30 cellular contexts compared by ENCODE assay signal in the genomic region with DNA sequence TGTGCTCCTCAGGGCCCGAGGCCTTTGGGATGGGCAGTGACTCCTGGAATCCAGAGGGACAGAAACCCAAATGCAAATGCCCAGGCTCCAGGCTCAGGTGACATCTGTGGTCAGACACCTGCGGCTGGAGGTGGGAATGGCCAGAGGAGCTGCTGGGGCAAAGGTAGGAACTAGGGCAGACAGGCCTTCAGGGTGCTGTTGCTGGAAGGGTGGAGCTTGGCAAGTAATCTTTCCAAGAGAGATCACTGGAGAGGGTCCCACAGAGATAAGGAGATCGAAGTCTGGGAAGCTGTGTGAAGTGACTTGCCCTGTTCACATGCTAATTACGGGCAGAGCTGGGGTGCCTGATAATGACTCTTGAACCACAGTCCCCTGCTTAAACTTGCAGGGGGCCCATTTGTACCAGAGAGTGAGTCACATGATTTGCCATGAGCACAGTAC.
DNase-seq lines count a peak whose midpoint lies in the region; ATAC-seq and TF ChIP-seq lines count a peak whose summit lies in the region.
"Had no signal": no experiment of that assay in that cellular context is flagged by ENCODE, and none has a peak within 500 bp of the region (broad histone marks: within the 10 kb centered on the region; RNA-seq: fewer than 3 reads in every experiment).

No MANE protein-coding gene starts in this region.

- H3K9me3 ChIP-seq in cardiac muscle cell (ENCODE audit: low read depth) (no peaks in the 10 kb centered on the region), right atrium auricular region (no peaks in the 10 kb centered on the region), iPS-15b (ENCODE audit: control insufficient read depth, insufficient read depth, low read length) (no peaks in the 10 kb centered on the region), mucosa of descending colon (no peaks in the 10 kb centered on the region)
- H3K9me3 ChIP-seq: testis, vagina had no signal

- no peak overlapping the region for H3K4me3 Mint-ChIP-seq in activated CD4-positive, alpha-beta T cell treated with anti-CD3 and anti-CD28 coated beads, Interleukin-2, amount 10 ng/mL, durations not matched to agents 7 days and 5 days
- H3K4me3 Mint-ChIP-seq: activated CD8-positive, alpha-beta T cell treated with anti-CD3 and anti-CD28 coated beads for 36 hours; activated naive CD8-positive, alpha-beta T cell treated with anti-CD3 and anti-CD28 coated beads for 36 hours; CD4-positive, CD25-positive, alpha-beta regulatory T cell; effector memory CD8-positive, alpha-beta T cell; H9; nephron progenitor cell had no signal

- H3K27me3 Mint-ChIP-seq in activated CD4-positive, alpha-beta T cell treated with anti-CD3 and anti-CD28 coated beads, Interleukin-2, amount 10 ng/mL, durations not matched to agents 7 days and 5 days, result peaks cover 7% of the 10 kb centered on the region
- H3K27me3 Mint-ChIP-seq: activated naive CD8-positive, alpha-beta T cell treated with anti-CD3 and anti-CD28 coated beads for 36 hours had no signal

- no peaks in the 10 kb centered on the region for H3K9me3 Mint-ChIP-seq in activated CD4-positive, alpha-beta T cell treated with anti-CD3 and anti-CD28 coated beads, Interleukin-2, amount 10 ng/mL, durations not matched to agents 7 days and 5 days
- H3K9me3 Mint-ChIP-seq: activated CD8-positive, alpha-beta T cell treated with anti-CD3 and anti-CD28 coated beads for 36 hours; activated naive CD8-positive, alpha-beta T cell treated with anti-CD3 and anti-CD28 coated beads for 36 hours; effector memory CD8-positive, alpha-beta T cell; H9 had no signal

- H3K36me3 ChIP-seq in cardiac muscle cell (no peaks in the 10 kb centered on the region), right atrium auricular region (no peaks in the 10 kb centered on the region), iPS-15b (ENCODE audit: control insufficient read depth, insufficient read depth, low read length) (no peaks in the 10 kb centered on the region), mucosa of descending colon (ENCODE audit: low read depth) (no peaks in the 10 kb centered on the region)
- H3K36me3 ChIP-seq: vagina had no signal

- H3K27ac Mint-ChIP-seq in activated CD4-positive, alpha-beta T cell treated with anti-CD3 and anti-CD28 coated beads, Interleukin-2, amount 10 ng/mL, durations not matched to agents 7 days and 5 days, result no peak overlapping the region
- H3K27ac Mint-ChIP-seq: activated CD8-positive, alpha-beta T cell treated with anti-CD3 and anti-CD28 coated beads for 36 hours; activated naive CD8-positive, alpha-beta T cell treated with anti-CD3 and anti-CD28 coated beads for 36 hours; CD4-positive, CD25-positive, alpha-beta regulatory T cell; effector memory CD8-positive, alpha-beta T cell; nephron progenitor cell had no signal

- POLR2A ChIA-PET in activated CD4-positive, alpha-beta T cell treated with anti-CD3 and anti-CD28 coated beads, Interleukin-2, amount 10 ng/mL, durations not matched to agents 7 days and 5 days (lab: Charles Lee), result no interaction called here

- CTCF ChIA-PET in activated CD4-positive, alpha-beta T cell treated with anti-CD3 and anti-CD28 coated beads, Interleukin-2, amount 10 ng/mL, durations not matched to agents 7 days and 5 days (lab: Charles Lee), result interaction anchor here (0.5 to 0.7 kb wide), 2 partner anchors 14 to 127 kb away, joined by 3 read pairs; no protein-coding TSS in a partner anchor

- H3K4me1 Mint-ChIP-seq in activated CD4-positive, alpha-beta T cell treated with anti-CD3 and anti-CD28 coated beads, Interleukin-2, amount 10 ng/mL, durations not matched to agents 7 days and 5 days, result no peaks in the 10 kb centered on the region
- H3K4me1 Mint-ChIP-seq: activated naive CD8-positive, alpha-beta T cell treated with anti-CD3 and anti-CD28 coated beads for 36 hours; CD4-positive, CD25-positive, alpha-beta regulatory T cell had no signal

- H3K27me3 ChIP-seq in cardiac muscle cell (no peaks in the 10 kb centered on the region), right atrium auricular region (no peaks in the 10 kb centered on the region), iPS-15b (ENCODE audit: control insufficient read depth, insufficient read depth, low read length) (no peaks in the 10 kb centered on the region)
- H3K27me3 ChIP-seq: testis, vagina had no signal

- H3K4me1 ChIP-seq in cardiac muscle cell (ENCODE audit: low read depth) (peaks cover 27% of the 10 kb centered on the region), right atrium auricular region (no peaks in the 10 kb centered on the region), iPS-15b (ENCODE audit: control insufficient read depth, insufficient read depth, low read length) (peaks cover 7% of the 10 kb centered on the region), mucosa of descending colon (ENCODE audit: low read depth) (peaks cover 4% of the 10 kb centered on the region)
- H3K4me1 ChIP-seq: vagina had no signal

- peak; percentile 52 for ATAC-seq in mucosa of descending colon
- ATAC-seq in HG03196 (IDR thresholded peaks at IDR 0.05; ENCODE audit: unreplicated experiment), result no peak
- ATAC-seq: activated CD8-positive, alpha-beta T cell treated with anti-CD3 and anti-CD28 coated beads for 36 hours; effector memory CD8-positive, alpha-beta T cell had no signal

- H3K27ac ChIP-seq in cardiac muscle cell (peak overlapping the region; percentile 7), right atrium auricular region (no peak overlapping the region)
- H3K27ac ChIP-seq: KMS-11, RWPE1, SK-N-MC, testis had no signal

- no peak overlapping the region for H3K4me3 ChIP-seq in cardiac muscle cell
- H3K4me3 ChIP-seq in right atrium auricular region, result no peak overlapping the region
- H3K4me3 ChIP-seq in iPS-15b (ENCODE audit: low read depth, low read length), result no peak overlapping the region
- no peak overlapping the region for H3K4me3 ChIP-seq in mucosa of descending colon
- H3K4me3 ChIP-seq: SK-N-MC, testis, vagina had no signal

- DNase-seq in cardiac muscle cell (ENCODE audit: low read depth in 1 of 2, low spot score in 1 of 2), result no peak
- DNase-seq in right atrium auricular region (ENCODE audit: low spot score), result no peak
- peak in 1 of 3 donors; percentile 54 for DNase-seq in mucosa of descending colon
- DNase-seq in activated naive CD4-positive, alpha-beta T cell treated with anti-CD3 and anti-CD28 coated beads, Interleukin-2, amount 50 U/mL, for 16 hours, result no peak
- DNase-seq in NCI-H2227 (lab: John Stamatoyannopoulos, UW; ENCODE audit: unreplicated experiment), result no peak
- DNase-seq in activated CD4-positive, alpha-beta T cell treated with anti-CD3 and anti-CD28 coated beads, Interleukin-2, amount 10 ng/mL, durations not matched to agents 7 days and 5 days, result no peak
- DNase-seq: activated CD4-positive, alpha-beta T cell treated with anti-CD3 and anti-CD28 coated beads for 1 hour; activated CD8-positive, alpha-beta T cell treated with anti-CD3 and anti-CD28 coated beads for 36 hours; activated naive CD8-positive, alpha-beta T cell treated with anti-CD3 and anti-CD28 coated beads for 36 hours; aorta; caudate nucleus; CD4-positive, CD25-positive, alpha-beta regulatory T cell; cortex of kidney; effector memory CD8-positive, alpha-beta T cell; foreskin fibroblast; H9; MM.1S; NCI-H1417 treated with DMSO at 0.1 percent for 48 hours; NCI-H2081; NCI-H82; nephron progenitor cell; posterior cingulate gyrus; stimulated activated naive CD4-positive, alpha-beta T cell treated with Interleukin-2 at 50 U/mL for 16 hours; testis had no signal

- intact Hi-C loops in mucosa of descending colon (cut with DNase I, micrococcal nuclease), result no loop called here

- no peaks in the 10 kb centered on the region for H3K36me3 Mint-ChIP-seq in activated CD4-positive, alpha-beta T cell treated with anti-CD3 and anti-CD28 coated beads, Interleukin-2, amount 10 ng/mL, durations not matched to agents 7 days and 5 days (ENCODE audit: low read depth)
- H3K36me3 Mint-ChIP-seq: activated naive CD8-positive, alpha-beta T cell treated with anti-CD3 and anti-CD28 coated beads for 36 hours; CD4-positive, CD25-positive, alpha-beta regulatory T cell had no signal

- H3K9ac ChIP-seq in iPS-15b (ENCODE audit: low read depth, low read length), result peak overlapping the region; percentile 24
- H3K9ac ChIP-seq: KMS-11 had no signal

- TF ChIP-seq CTCF in cardiac muscle cell (IDR thresholded peaks at IDR 0.05; ENCODE audit: low read depth, low read length), result no peak
- no peak for TF ChIP-seq CTCF in right atrium auricular region (IDR thresholded peaks at IDR 0.05)
- no peak for TF ChIP-seq CTCF in mucosa of descending colon (IDR thresholded peaks at IDR 0.05)
